ENCODE assay signal across 10 cellular contexts in genomic region chr10:96700477-96701099, GRCh38. TPM values are rescaled to one million over a fixed set of nuclear protein-coding genes. Genes with fewer than 3 reads are reported as not detected.
A peak's percentile ranks its signal among the peaks of the same experiment; 100 is the strongest.
DNase-seq lines count a peak whose midpoint lies in the region; ATAC-seq and TF ChIP-seq lines count a peak whose summit lies in the region.
"Had no signal": no experiment of that assay in that cellular context is flagged by ENCODE, and none has a peak within 500 bp of the region (broad histone marks: within the 10 kb centered on the region; RNA-seq: fewer than 3 reads in every experiment).

No MANE protein-coding gene starts in this region.

- intact Hi-C loops in Right ventricle myocardium superior (cut with DNase I), result no loop called here
- intact Hi-C loops in upper lobe of right lung (cut with DNase I), result no loop called here

- H3K4me3 ChIP-seq in right atrium auricular region (no peak overlapping the region), Peyer's patch (peak overlapping the region in 2 of 4 donors; percentile 38 to 44), upper lobe of right lung (no peak overlapping the region), H7 (ENCODE audit: insufficient read depth, low read depth, low read length) (no peak overlapping the region)
- H3K4me3 ChIP-seq: gastrocnemius medialis had no signal

- ATAC-seq in Right ventricle myocardium superior (ENCODE audit: poor library complexity), result peak; percentile 52
- peak; percentile 54 for ATAC-seq in HG02970 (IDR thresholded peaks at IDR 0.05; ENCODE audit: low FRiP score, unreplicated experiment)
- peak; percentile 77 for ATAC-seq in upper lobe of right lung
- ATAC-seq: gastrocnemius medialis had no signal

- TF ChIP-seq POLR2A in Peyer's patch (IDR thresholded peaks at IDR 0.05), result no peak

- DNase-seq in Right ventricle myocardium superior, result no peak
- DNase-seq in right atrium auricular region (ENCODE audit: low spot score), result no peak
- DNase-seq in Peyer's patch, result peak in 2 of 3 donors; percentile 90 to 92
- DNase-seq in upper lobe of right lung, result no peak
- no peak for DNase-seq in NCI-H2171 treated with DMSO at 0.1 percent for 48 hours (lab: John Stamatoyannopoulos, UW)
- DNase-seq in cerebellar cortex (ENCODE audit: low spot score), result no peak
- no peak for DNase-seq in H7
- DNase-seq: activated T-cell treated with anti-CD3 and anti-CD28 coated beads, Interleukin-2, amount 50 U/mL, for 1 hour; gastrocnemius medialis had no signal

- TF ChIP-seq CTCF in right atrium auricular region (IDR thresholded peaks at IDR 0.05), result no peak
- no peak for TF ChIP-seq CTCF in Peyer's patch (IDR thresholded peaks at IDR 0.05)
- no peak for TF ChIP-seq CTCF in upper lobe of right lung (IDR thresholded peaks at IDR 0.05)

- no peaks in the 10 kb centered on the region for H3K9me3 ChIP-seq in right atrium auricular region
- no peaks in the 10 kb centered on the region for H3K9me3 ChIP-seq in Peyer's patch
- H3K9me3 ChIP-seq in upper lobe of right lung, result no peaks in the 10 kb centered on the region
- H3K9me3 ChIP-seq: gastrocnemius medialis had no signal

- H3K27me3 ChIP-seq in right atrium auricular region, result no peaks in the 10 kb centered on the region
- no peaks in the 10 kb centered on the region for H3K27me3 ChIP-seq in Peyer's patch
- H3K27me3 ChIP-seq in upper lobe of right lung, result no peaks in the 10 kb centered on the region
- H3K27me3 ChIP-seq in H7 (ENCODE audit: control insufficient read depth, insufficient read depth, low read length), result no peaks in the 10 kb centered on the region
- H3K27me3 ChIP-seq: gastrocnemius medialis had no signal

- no peaks in the 10 kb centered on the region for H3K4me1 ChIP-seq in right atrium auricular region
- peaks cover 0 to 10% (median 0%) of the 10 kb centered on the region in 4 donors for H3K4me1 ChIP-seq in Peyer's patch
- no peaks in the 10 kb centered on the region for H3K4me1 ChIP-seq in upper lobe of right lung
- H3K4me1 ChIP-seq: gastrocnemius medialis had no signal

- no peak overlapping the region for H3K27ac ChIP-seq in right atrium auricular region
- peak overlapping the region in 3 of 4 donors; percentile 19 to 78 (median 68) for H3K27ac ChIP-seq in Peyer's patch
- H3K27ac ChIP-seq in upper lobe of right lung, result no peak overlapping the region
- H3K27ac ChIP-seq: gastrocnemius medialis had no signal

- H3K36me3 ChIP-seq in right atrium auricular region (no peaks in the 10 kb centered on the region), Peyer's patch (no peaks in the 10 kb centered on the region), upper lobe of right lung (no peaks in the 10 kb centered on the region), H7 (replicated peaks; ENCODE audit: control insufficient read depth, insufficient read depth, low read length) (no peaks in the 10 kb centered on the region)
- H3K36me3 ChIP-seq: gastrocnemius medialis had no signal

RNA-seq across cellular contexts. Expression of gene PIK3AP1, which starts 19.7 kb away (rescaled TPM):
- total RNA-seq in Right ventricle myocardium superior, result 6.9 TPM
- total RNA-seq in right atrium auricular region, result 10 to 100 TPM in 1 of 2 donors, 1 to 10 TPM in 1; 3.1 to 11.2 TPM
- total RNA-seq in Peyer's patch, result 100 to 1,000 TPM in 1 of 4 donors, 10 to 100 TPM in 2, 1 to 10 TPM in 1; 5.8 to 111 (median 13.4) TPM
- total RNA-seq in upper lobe of right lung, result 65.2 TPM
- total RNA-seq in H7 (2014; rRNA removed; shearing (Covaris generic)), result 1.2 and 1.4 TPM in 2 replicates

Comparison
In these comparisons a context has a peak if more than half of its experiments do, and no peak if none do; other contexts are left out.
1. DNase-seq: peak in Peyer's patch (2 of 3); none in Right ventricle myocardium superior (single experiment), right atrium auricular region (single experiment), upper lobe of right lung (single experiment), NCI-H2171 treated with DMSO at 0.1 percent for 48 hours (single experiment), cerebellar cortex (single experiment) and H7 (single experiment).
2. H3K27ac ChIP-seq: peak in Peyer's patch (3 of 4); none in right atrium auricular region (0 of 2) and upper lobe of right lung (single experiment).
3. Peak in every context shown above with its lines, with median percentiles within 50 percentile points of each other: ATAC-seq.